Comparison of ENCODE assay signal across 8 cellular contexts in the genomic region with DNA sequence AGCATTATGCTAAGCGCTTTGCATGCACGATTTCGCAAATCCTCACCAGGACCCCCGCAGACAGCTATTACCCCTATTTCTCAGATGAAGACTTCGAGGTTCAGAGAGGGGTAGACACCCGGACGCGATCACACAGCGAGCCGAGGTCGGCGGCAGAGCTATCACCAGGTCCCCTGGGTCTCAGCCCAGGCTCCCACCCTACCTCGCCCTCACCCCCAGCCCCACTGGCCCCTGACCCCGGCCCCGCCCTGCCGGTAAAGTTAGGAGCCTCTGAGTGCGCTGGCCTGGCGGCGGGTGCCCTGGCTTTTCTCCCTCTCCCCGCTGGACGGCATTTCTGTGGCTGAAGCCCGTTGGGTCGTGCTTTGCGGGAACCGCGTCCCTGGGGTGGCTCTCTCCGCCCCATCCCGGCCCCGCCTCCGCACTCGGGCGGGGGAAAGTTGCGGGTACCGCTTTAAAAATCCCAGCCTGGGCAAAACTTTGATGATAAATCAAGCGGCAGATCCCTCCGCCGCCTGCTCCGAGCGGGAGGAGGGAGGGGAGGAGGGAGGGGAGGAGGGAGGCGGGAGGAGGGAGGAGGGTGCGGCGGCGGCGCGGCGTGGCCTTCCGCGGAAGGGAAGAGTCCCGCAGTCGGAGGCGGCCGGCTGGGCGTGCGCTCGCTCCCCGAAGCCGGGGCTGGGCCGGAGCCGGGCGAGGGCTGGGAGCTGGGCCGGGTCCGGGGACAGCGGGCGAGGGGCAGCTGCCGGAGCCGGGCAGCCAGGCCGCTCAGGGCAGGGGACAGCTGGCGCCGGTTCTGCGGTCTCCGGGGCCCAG. TPM values are rescaled to one million over a fixed set of nuclear protein-coding genes. Genes with fewer than 3 reads are reported as not detected.
A peak's percentile ranks its signal among the peaks of the same experiment; 100 is the strongest.
DNase-seq lines count a peak whose midpoint lies in the region; ATAC-seq and TF ChIP-seq lines count a peak whose summit lies in the region.

TSS of gene VSTM2L (plus strand) at position 624 of the 810 bp plus-strand sequence. CDS start 224 bp downstream, outside the sequence.

- ATAC-seq in activated T-cell treated with anti-CD3 and anti-CD28 coated beads, Interleukin-2, amount 50 U/mL, for 72 hours (replicated peaks in 1 of 2), result no peak
- ATAC-seq in GM18868 (IDR thresholded peaks at IDR 0.05; ENCODE audit: unreplicated experiment), result no peak

- DNase-seq in ACHN (peak; percentile 32), GM13977 (ENCODE audit: low spot score) (peak; percentile 75), glutamatergic neuron (peak; percentile 81), progenitor cell of endocrine pancreas (ENCODE audit: low spot score, unreplicated experiment) (no peak), NK-92 (lab: John Stamatoyannopoulos, UW; ENCODE audit: unreplicated experiment) (no peak), HT-29 (ENCODE audit: low spot score) (no peak)
- peak in 1 of 2 donors; percentile 12 for DNase-seq in activated T-cell treated with anti-CD3 and anti-CD28 coated beads, Interleukin-2, amount 50 U/mL, for 72 hours

- H3K36me3 Mint-ChIP-seq in activated T-cell treated with anti-CD3 and anti-CD28 coated beads, Interleukin-2, amount 50 U/mL, for 72 hours (ENCODE audit: insufficient read depth in 2 of 2), result peaks cover 0 to 4% of the 10 kb centered on the region in 2 donors
- H3K36me3 Mint-ChIP-seq in glutamatergic neuron (ENCODE audit: unreplicated experiment) (no peaks in the 10 kb centered on the region), progenitor cell of endocrine pancreas (ENCODE audit: insufficient read depth) (no peaks in the 10 kb centered on the region)

- H3K9me3 Mint-ChIP-seq in activated T-cell treated with anti-CD3 and anti-CD28 coated beads, Interleukin-2, amount 50 U/mL, for 72 hours, result no peaks in the 10 kb centered on the region
- peaks cover 11% of the 10 kb centered on the region for H3K9me3 Mint-ChIP-seq in glutamatergic neuron (ENCODE audit: unreplicated experiment)
- H3K9me3 Mint-ChIP-seq in progenitor cell of endocrine pancreas (ENCODE audit: low read depth), result no peaks in the 10 kb centered on the region

- no peak within 1 kb of the TSS for H3K27ac Mint-ChIP-seq in activated T-cell treated with anti-CD3 and anti-CD28 coated beads, Interleukin-2, amount 50 U/mL, for 72 hours
- H3K27ac Mint-ChIP-seq in glutamatergic neuron (ENCODE audit: unreplicated experiment) (peak within 1 kb of the TSS; percentile 79), progenitor cell of endocrine pancreas (peak within 1 kb of the TSS; percentile 62)

- H3K4me1 Mint-ChIP-seq in activated T-cell treated with anti-CD3 and anti-CD28 coated beads, Interleukin-2, amount 50 U/mL, for 72 hours (ENCODE audit: low read depth), result peaks cover 30% of the 10 kb centered on the region
- H3K4me1 Mint-ChIP-seq in glutamatergic neuron (ENCODE audit: low read depth, unreplicated experiment) (peaks cover 23% of the 10 kb centered on the region), progenitor cell of endocrine pancreas (ENCODE audit: low read depth) (peaks cover 7% of the 10 kb centered on the region)

- peak within 1 kb of the TSS; percentile 73 to 80 for H3K4me3 Mint-ChIP-seq in activated T-cell treated with anti-CD3 and anti-CD28 coated beads, Interleukin-2, amount 50 U/mL, for 72 hours
- peak within 1 kb of the TSS; percentile 89 for H3K4me3 Mint-ChIP-seq in glutamatergic neuron (ENCODE audit: unreplicated experiment)
- peak within 1 kb of the TSS; percentile 68 for H3K4me3 Mint-ChIP-seq in progenitor cell of endocrine pancreas (ENCODE audit: low read depth)

- peaks cover 69% of the 10 kb centered on the region for H3K27me3 Mint-ChIP-seq in activated T-cell treated with anti-CD3 and anti-CD28 coated beads, Interleukin-2, amount 50 U/mL, for 72 hours (ENCODE audit: low read depth)
- H3K27me3 Mint-ChIP-seq in glutamatergic neuron (ENCODE audit: unreplicated experiment) (peaks cover 13% of the 10 kb centered on the region), progenitor cell of endocrine pancreas (peaks cover 64% of the 10 kb centered on the region)

- TF ChIP-seq CTCF in GM13977 (IDR thresholded peaks at IDR 0.05; ENCODE audit: extremely low read depth, insufficient read depth, missing control alignments), result no peak
- no peak for TF ChIP-seq CTCF in glutamatergic neuron (IDR thresholded peaks at IDR 0.05; ENCODE audit: partially characterized antibody, unreplicated experiment)
- TF ChIP-seq CTCF in progenitor cell of endocrine pancreas (IDR thresholded peaks at IDR 0.05; ENCODE audit: unreplicated experiment), result no peak

- in situ Hi-C loops in ACHN (cut with HindIII; ENCODE audit: low pct_ligation_motif_present, low pct_unique_long_range_greater_than_20kb, low sequenced_read_pairs) (no loop called here), GM13977 (cut with MboI; ENCODE audit: low pct_unique_long_range_greater_than_20kb, low sequenced_read_pairs, unreplicated experiment) (no loop called here)

RNA-seq across cellular contexts. Expression of gene VSTM2L, which starts in this region (rescaled TPM):
- total RNA-seq in activated T-cell treated with anti-CD3 and anti-CD28 coated beads, Interleukin-2, amount 50 U/mL, for 72 hours, result under 1 TPM in 1 of 2 donors, not detected in 1; 0.60 TPM
- total RNA-seq in glutamatergic neuron (ENCODE audit: unreplicated experiment) (15.9 TPM), progenitor cell of endocrine pancreas (5.0 and 6.2 TPM in 2 replicates)
- not detected in 2 replicates for total RNA-seq in HT-29 (2014; rRNA removed; shearing (Covaris generic))

Comparison
In these comparisons a context has a peak if more than half of its experiments do, and no peak if none do; other contexts are left out.
1. DNase-seq: peak in ACHN (single experiment), GM13977 (single experiment) and glutamatergic neuron (single experiment); none in progenitor cell of endocrine pancreas (single experiment), NK-92 (single experiment) and HT-29 (single experiment).
2. Peak in every context shown above with its lines, with median percentiles within 50 percentile points of each other: H3K4me3 Mint-ChIP-seq.